ENCODE assay signal across 1 cellular context in genomic region chr19:54201172-54201701, GRCh38.
TF ChIP-seq lines count a peak whose summit lies in the region.

No MANE protein-coding gene starts in this region.

TF ChIP-seq in K562, 482 proteins besides CTCF, POLR2A, EP300 and RAD21 (continued from another document and continues in another):
- TF ChIP-seq ZNF408 (CRISPR knock-in tag; IDR thresholded peaks at IDR 0.05; ENCODE audit: low read depth) (no peak), GTF2B (IDR thresholded peaks at IDR 0.05; ENCODE audit: extremely low read depth, insufficient read length) (no peak), NR4A1 (CRISPR knock-in tag; IDR thresholded peaks at IDR 0.05) (no peak), NR4A1 (tag; IDR thresholded peaks at IDR 0.05) (no peak), ZBTB40 (IDR thresholded peaks at IDR 0.05) (0 out of 2 replicates have a peak, but pooled peaks have one; percentile 16), ZBTB40 (CRISPR knock-in tag; IDR thresholded peaks at IDR 0.05) (no peak), RBM22 (IDR thresholded peaks at IDR 0.05; ENCODE audit: low read depth, low read length, poor library complexity, severe bottlenecking) (peak; percentile 76), POU5F1 (IDR thresholded peaks at IDR 0.05; ENCODE audit: borderline replicate concordance, low read depth, low read length, partially characterized antibody) (no peak), RFX1 (IDR thresholded peaks at IDR 0.05) (no peak), FOXA1 (IDR thresholded peaks at IDR 0.05; ENCODE audit: borderline replicate concordance) (no peak), PHF20 (IDR thresholded peaks at IDR 0.05; ENCODE audit: partially characterized antibody) (no peak), SMAD4 (CRISPR knock-in tag; conservative IDR thresholded peaks at IDR 0.05) (no peak), NKRF (IDR thresholded peaks at IDR 0.05; ENCODE audit: borderline replicate concordance) (peak; percentile 64), ZNF589 (CRISPR knock-in tag; IDR thresholded peaks at IDR 0.05; ENCODE audit: low read depth) (0 out of 2 replicates have a peak, but pooled peaks have one; percentile 46), U2AF2 (optimal IDR thresholded peaks at IDR 0.05; ENCODE audit: low read depth, low read length) (no peak), ZNF174 (CRISPR knock-in tag; IDR thresholded peaks at IDR 0.05) (no peak), CUX1 (CRISPR knock-in tag; IDR thresholded peaks at IDR 0.05) (no peak), ZNF431 (CRISPR knock-in tag; IDR thresholded peaks at IDR 0.05) (no peak), THAP7 (CRISPR knock-in tag; IDR thresholded peaks at IDR 0.05) (0 out of 2 replicates have a peak, but pooled peaks have one; percentile 21), CEBPG (CRISPR knock-in tag; IDR thresholded peaks at IDR 0.05) (no peak; the same call in 1 of the 2 replicates), CEBPG (tag; conservative IDR thresholded peaks at IDR 0.05 in 1 of 2, IDR thresholded peaks at IDR 0.05 in 1 of 2) (no peak), ZNF263 (CRISPR knock-in tag; IDR thresholded peaks at IDR 0.05; ENCODE audit: borderline replicate concordance) (no peak), ZFP1 (CRISPR knock-in tag; IDR thresholded peaks at IDR 0.05) (no peak), ELK1 (CRISPR knock-in tag; IDR thresholded peaks at IDR 0.05) (no peak), ZNF655 (CRISPR knock-in tag; IDR thresholded peaks at IDR 0.05) (no peak), ZNF175 (CRISPR knock-in tag; IDR thresholded peaks at IDR 0.05; ENCODE audit: low read depth) (no peak), ZEB2 (IDR thresholded peaks at IDR 0.05) (no peak), FOXM1 (IDR thresholded peaks at IDR 0.05; ENCODE audit: low read depth) (no peak; the same call in 1 of the 2 replicates), FOXM1 (CRISPR knock-in tag; IDR thresholded peaks at IDR 0.05; ENCODE audit: low read depth) (no peak), BRF1 (IDR thresholded peaks at IDR 0.05; ENCODE audit: borderline replicate concordance, extremely low read depth, insufficient read length) (no peak), ZFP91 (CRISPR knock-in tag; IDR thresholded peaks at IDR 0.05) (no peak), TRIM25 (IDR thresholded peaks at IDR 0.05; ENCODE audit: borderline replicate concordance) (peak; percentile 81; the same call in 1 of the 2 replicates), RCOR1 (IDR thresholded peaks at IDR 0.05; ENCODE audit: borderline replicate concordance in 1 of 2, low read depth in 2 of 2, low read length in 2 of 2) (no peak)
